ENCODE assay signal across 1 cellular context in genomic region chr10:120891367-120891766, GRCh38.
TF ChIP-seq lines count a peak whose summit lies in the region.

No MANE protein-coding gene starts in this region.

TF ChIP-seq in IMR-90, 13 proteins besides CTCF, POLR2A, EP300 and RAD21:
- peak; percentile 51; the same call in 1 of the 2 replicates for TF ChIP-seq CEBPB (IDR thresholded peaks at IDR 0.05; ENCODE audit: low read depth, low read length)
- TF ChIP-seq RFX5 (IDR thresholded peaks at IDR 0.05; ENCODE audit: low read depth, low read length) = no peak
